23 cellular contexts compared by ENCODE assay signal in genomic region chr16:11470676-11471415, GRCh38.
DNase-seq lines count a peak whose midpoint lies in the region; ATAC-seq and TF ChIP-seq lines count a peak whose summit lies in the region.
"Had no signal": no experiment of that assay in that cellular context is flagged by ENCODE, and none has a peak within 500 bp of the region (broad histone marks: within the 10 kb centered on the region; RNA-seq: fewer than 3 reads in every experiment).

No MANE protein-coding gene starts in this region.

- no peak overlapping the region for H3K4me2 ChIP-seq in osteoblast (ENCODE audit: insufficient read depth, low read length)
- H3K4me2 ChIP-seq: smooth muscle cell had no signal

- no peaks in the 10 kb centered on the region for H3K79me2 ChIP-seq in osteoblast (ENCODE audit: insufficient read depth, low read length)

- peaks cover 8% of the 10 kb centered on the region for H3K27me3 Mint-ChIP-seq in HFFc6 (ENCODE audit: insufficient read depth)
- H3K27me3 Mint-ChIP-seq: activated CD4-positive, alpha-beta memory T cell treated with anti-CD3 and anti-CD28 coated beads for 36 hours; activated naive CD8-positive, alpha-beta T cell treated with anti-CD3 and anti-CD28 coated beads, Interleukin-2, amount 50 U/mL, for 24 hours; CD4-positive, alpha-beta memory T cell had no signal

- no peaks in the 10 kb centered on the region for H4K20me1 ChIP-seq in osteoblast (ENCODE audit: insufficient read depth, low read length)

- H3K4me3 Mint-ChIP-seq in HFFc6 = no peak overlapping the region
- H3K4me3 Mint-ChIP-seq: activated CD4-positive, alpha-beta memory T cell treated with anti-CD3 and anti-CD28 coated beads for 36 hours; activated naive CD8-positive, alpha-beta T cell treated with anti-CD3 and anti-CD28 coated beads, Interleukin-2, amount 50 U/mL, for 24 hours; CD4-positive, alpha-beta memory T cell had no signal

- DNase-seq in GM13976 (ENCODE audit: low spot score) (peak; percentile 12), HFFc6 (peak; percentile 8), brain microvascular endothelial cell (peak; percentile 16), osteoblast (ENCODE audit: insufficient read length, low spot score, missing footprints) (peak; percentile 86), foreskin keratinocyte (no peak)
- DNase-seq: activated CD4-positive, alpha-beta memory T cell treated with anti-CD3 and anti-CD28 coated beads for 36 hours; activated gamma-delta T cell; activated naive CD8-positive, alpha-beta T cell treated with anti-CD3 and anti-CD28 coated beads, Interleukin-2, amount 50 U/mL, for 24 hours; activated T-cell treated with anti-CD3 and anti-CD28 coated beads for 4 hours; CD4-positive, alpha-beta memory T cell; DMS53; esophagus squamous epithelium; GOT3; Kasumi-1; NCI-H1048; NCI-H2029; NCI-H345; stimulated activated naive CD4-positive, alpha-beta T cell had no signal

- H3K36me3 Mint-ChIP-seq in HFFc6 (ENCODE audit: low read depth) = no peaks in the 10 kb centered on the region
- H3K36me3 Mint-ChIP-seq: activated CD4-positive, alpha-beta memory T cell treated with anti-CD3 and anti-CD28 coated beads for 36 hours; CD4-positive, alpha-beta memory T cell had no signal

- ATAC-seq in HG03139 (IDR thresholded peaks at IDR 0.05; ENCODE audit: unreplicated experiment) (no peak), foreskin keratinocyte (no peak), HG02798 (IDR thresholded peaks at IDR 0.05; ENCODE audit: poor library complexity, unreplicated experiment) (no peak)
- ATAC-seq: activated naive CD8-positive, alpha-beta T cell treated with anti-CD3 and anti-CD28 coated beads, Interleukin-2, amount 50 U/mL, for 24 hours had no signal

- in situ Hi-C loops in GM13976 (cut with MboI; ENCODE audit: low sequenced_read_pairs, unreplicated experiment) (no loop called here), brain microvascular endothelial cell (cut with HindIII; ENCODE audit: low pct_ligation_motif_present, low sequenced_read_pairs) (no loop called here)

- peaks cover 15% of the 10 kb centered on the region for H3K4me1 Mint-ChIP-seq in HFFc6 (ENCODE audit: low read depth)
- H3K4me1 Mint-ChIP-seq: activated naive CD8-positive, alpha-beta T cell treated with anti-CD3 and anti-CD28 coated beads, Interleukin-2, amount 50 U/mL, for 24 hours; CD4-positive, alpha-beta memory T cell had no signal

- H3K9me3 Mint-ChIP-seq in HFFc6 = no peaks in the 10 kb centered on the region
- H3K9me3 Mint-ChIP-seq: activated CD4-positive, alpha-beta memory T cell treated with anti-CD3 and anti-CD28 coated beads for 36 hours; activated naive CD8-positive, alpha-beta T cell treated with anti-CD3 and anti-CD28 coated beads, Interleukin-2, amount 50 U/mL, for 24 hours; CD4-positive, alpha-beta memory T cell had no signal

- H3K27me3 ChIP-seq in brain microvascular endothelial cell (replicated peaks) (no peaks in the 10 kb centered on the region), osteoblast (ENCODE audit: insufficient read depth, low read length) (peaks cover 8% of the 10 kb centered on the region), foreskin keratinocyte (no peaks in the 10 kb centered on the region)
- H3K27me3 ChIP-seq: esophagus squamous epithelium had no signal

- no peak overlapping the region for H3K4me3 ChIP-seq in brain microvascular endothelial cell (ENCODE audit: low read depth, low read length)
- no peak overlapping the region for H3K4me3 ChIP-seq in osteoblast (ENCODE audit: insufficient read depth, low read length)
- H3K4me3 ChIP-seq: coronary artery, esophagus squamous epithelium, smooth muscle cell, thoracic aorta had no signal

- no peaks in the 10 kb centered on the region for H3K36me3 ChIP-seq in brain microvascular endothelial cell (replicated peaks)
- no peaks in the 10 kb centered on the region for H3K36me3 ChIP-seq in osteoblast (ENCODE audit: insufficient read depth, low read length)
- H3K36me3 ChIP-seq: esophagus squamous epithelium, thoracic aorta had no signal

- no peak overlapping the region for H3K27ac ChIP-seq in brain microvascular endothelial cell
- no peak overlapping the region for H3K27ac ChIP-seq in osteoblast (ENCODE audit: low read depth, low read length)
- no peak overlapping the region for H3K27ac ChIP-seq in foreskin keratinocyte
- H3K27ac ChIP-seq: coronary artery, esophagus squamous epithelium, thoracic aorta had no signal

- TF ChIP-seq CTCF in GM13976 (IDR thresholded peaks at IDR 0.05; ENCODE audit: borderline replicate concordance, control extremely low read depth, extremely low read depth, insufficient read depth, missing control alignments) (no peak), HFFc6 (IDR thresholded peaks at IDR 0.05) (no peak), brain microvascular endothelial cell (IDR thresholded peaks at IDR 0.05; ENCODE audit: low read depth, low read length, missing control alignments) (no peak), osteoblast (IDR thresholded peaks at IDR 0.05; ENCODE audit: extremely low read depth, low read depth, low read length) (no peak), foreskin keratinocyte (conservative IDR thresholded peaks at IDR 0.05) (no peak)

- no peak overlapping the region for H2AFZ ChIP-seq in osteoblast (ENCODE audit: low read length)

- H3K4me1 ChIP-seq in osteoblast (ENCODE audit: insufficient read depth, low read length) = no peaks in the 10 kb centered on the region
- H3K4me1 ChIP-seq in foreskin keratinocyte = peaks cover 5% of the 10 kb centered on the region

- H3K9me3 ChIP-seq in osteoblast (ENCODE audit: low read depth, low read length) = no peaks in the 10 kb centered on the region
- H3K9me3 ChIP-seq: esophagus squamous epithelium, thoracic aorta had no signal

- peak overlapping the region; percentile 16; the same call in 1 of the 2 replicates for H3K27ac Mint-ChIP-seq in HFFc6
- H3K27ac Mint-ChIP-seq: activated CD4-positive, alpha-beta memory T cell treated with anti-CD3 and anti-CD28 coated beads for 36 hours; activated naive CD8-positive, alpha-beta T cell treated with anti-CD3 and anti-CD28 coated beads, Interleukin-2, amount 50 U/mL, for 24 hours; CD4-positive, alpha-beta memory T cell had no signal

Comparison
In these comparisons a context has a peak if more than half of its experiments do, and no peak if none do; other contexts are left out.
1. DNase-seq: peak in GM13976 (single experiment), HFFc6 (single experiment), brain microvascular endothelial cell (single experiment) and osteoblast (single experiment); none in foreskin keratinocyte (0 of 2).